Comparison of ENCODE assay signal across 25 cellular contexts in genomic region chr2:205722538-205722878, GRCh38. TPM values are rescaled to one million over a fixed set of nuclear protein-coding genes. Genes with fewer than 3 reads are reported as not detected.
DNase-seq lines count a peak whose midpoint lies in the region; ATAC-seq and TF ChIP-seq lines count a peak whose summit lies in the region.
"Had no signal": no experiment of that assay in that cellular context is flagged by ENCODE, and none has a peak within 500 bp of the region (broad histone marks: within the 10 kb centered on the region; RNA-seq: fewer than 3 reads in every experiment).

No MANE protein-coding gene starts in this region.

- no peak overlapping the region for H2BK12ac ChIP-seq in neuronal stem cell (ENCODE audit: low read length)

- in situ Hi-C loops in SK-MEL-5 (cut with HindIII; ENCODE audit: low pct_unique_long_range_greater_than_20kb, low sequenced_read_pairs): no loop called here

- no peaks in the 10 kb centered on the region for H3K79me1 ChIP-seq in neuronal stem cell (ENCODE audit: low read depth, low read length)

- H3K23ac ChIP-seq in neuronal stem cell (ENCODE audit: low read depth, low read length, poor library complexity): no peak overlapping the region

- no peaks in the 10 kb centered on the region for H3K27me3 ChIP-seq in neuronal stem cell (ENCODE audit: control insufficient read depth in 3 of 3, insufficient read depth in 3 of 3, low read depth in 1 of 3, low read length in 3 of 3)
- H3K27me3 ChIP-seq in CD4-positive, alpha-beta memory T cell (ENCODE audit: insufficient read depth, low read length): no peaks in the 10 kb centered on the region
- H3K27me3 ChIP-seq: vagina had no signal

- intact Hi-C loops in CD4-positive, alpha-beta memory T cell (cut with micrococcal nuclease): no loop called here

- peak; percentile 24 for DNase-seq in EH (ENCODE audit: low read depth)
- peak; percentile 35 for DNase-seq in SK-MEL-5 (ENCODE audit: low read depth, low spot score)
- DNase-seq in glutamatergic neuron: no peak
- peak; percentile 64 for DNase-seq in neuronal stem cell (ENCODE audit: low spot score)
- DNase-seq in CD4-positive, alpha-beta memory T cell: no peak
- DNase-seq: activated CD4-positive, CD25-positive, alpha-beta regulatory T cell treated with anti-CD3 and anti-CD28 coated beads, Interleukin-2, amount 50 U/mL, for 72 hours; activated CD8-positive, alpha-beta T cell treated with anti-CD3 and anti-CD28 coated beads for 36 hours; activated effector memory CD4-positive, alpha-beta T cell treated with anti-CD3 and anti-CD28 coated beads, Interleukin-2, amount 50 U/mL, for 16 hours; activated naive CD8-positive, alpha-beta T cell treated with anti-CD3 and anti-CD28 coated beads, Interleukin-2, amount 50 U/mL, for 24 hours; activated T-cell treated with anti-CD3 and anti-CD28 coated beads for 4 hours; CD4-positive, CD25-positive, alpha-beta regulatory T cell; DMS53; H7; left colon; MM.1S; NCI-H2171 treated with DMSO at 0.1 percent for 48 hours; NCI-H69 had no signal

- H2BK5ac ChIP-seq in neuronal stem cell (ENCODE audit: low read length): no peak overlapping the region

- no peak overlapping the region for H3K4me3 ChIP-seq in neuronal stem cell (ENCODE audit: low read length in 2 of 2)
- no peak overlapping the region for H3K4me3 ChIP-seq in CD4-positive, alpha-beta memory T cell (ENCODE audit: low read length in 2 of 2)
- H3K4me3 ChIP-seq: K562, vagina had no signal

- no peak overlapping the region for H2BK15ac ChIP-seq in neuronal stem cell (ENCODE audit: low read length)

- H3K14ac ChIP-seq in neuronal stem cell (ENCODE audit: low read length): no peak overlapping the region

- no peak for TF ChIP-seq CTCF in glutamatergic neuron (IDR thresholded peaks at IDR 0.05; ENCODE audit: partially characterized antibody, unreplicated experiment)

- POLR2A ChIA-PET in CD4-positive, alpha-beta memory T cell (lab: Charles Lee; ENCODE audit: partially characterized antibody): no interaction called here

- H2BK120ac ChIP-seq in neuronal stem cell (ENCODE audit: low read depth, low read length): peak overlapping the region; percentile 10

- H3K4me3 Mint-ChIP-seq in glutamatergic neuron (ENCODE audit: unreplicated experiment): no peak overlapping the region
- H3K4me3 Mint-ChIP-seq in CD4-positive, alpha-beta memory T cell: no peak overlapping the region
- H3K4me3 Mint-ChIP-seq: activated CD8-positive, alpha-beta T cell treated with anti-CD3 and anti-CD28 coated beads for 36 hours; activated naive CD8-positive, alpha-beta T cell treated with anti-CD3 and anti-CD28 coated beads, Interleukin-2, amount 50 U/mL, for 24 hours; CD4-positive, CD25-positive, alpha-beta regulatory T cell; mesothelial cell of epicardium; nephron had no signal

- H3K9ac ChIP-seq in neuronal stem cell (ENCODE audit: low read depth, low read length, poor library complexity): no peak overlapping the region

- H4K91ac ChIP-seq in neuronal stem cell (ENCODE audit: low read depth, low read length, poor library complexity): no peak overlapping the region

- peaks cover 36 to 39% of the 10 kb centered on the region in 2 donors for H3K4me1 ChIP-seq in neuronal stem cell (ENCODE audit: control insufficient read depth in 2 of 2, insufficient read depth in 1 of 2, low read depth in 1 of 2, low read length in 2 of 2)
- no peaks in the 10 kb centered on the region for H3K4me1 ChIP-seq in CD4-positive, alpha-beta memory T cell (ENCODE audit: insufficient read depth, low read length)

- H3K27ac Mint-ChIP-seq in glutamatergic neuron (ENCODE audit: unreplicated experiment): peak overlapping the region; percentile 98
- H3K27ac Mint-ChIP-seq in CD4-positive, alpha-beta memory T cell: no peak overlapping the region
- H3K27ac Mint-ChIP-seq: activated CD8-positive, alpha-beta T cell treated with anti-CD3 and anti-CD28 coated beads for 36 hours; activated naive CD8-positive, alpha-beta T cell treated with anti-CD3 and anti-CD28 coated beads, Interleukin-2, amount 50 U/mL, for 24 hours; CD4-positive, CD25-positive, alpha-beta regulatory T cell; mesothelial cell of epicardium; progenitor cell of endocrine pancreas had no signal

- no peak overlapping the region for H2AFZ ChIP-seq in neuronal stem cell (ENCODE audit: low read length)

- WGBS in neuronal stem cell (ENCODE audit: extremely low coverage in 2 of 2, insufficient read length in 2 of 2, insufficient replicate concordance in 1 of 2), 2 donors: no CpG with 5 or more reads among the region's 1 CpG

- no peaks in the 10 kb centered on the region for H3K9me3 ChIP-seq in neuronal stem cell (replicated peaks in 1 of 2; ENCODE audit: control insufficient read depth in 2 of 2, insufficient read depth in 1 of 2, low read depth in 1 of 2, low read length in 2 of 2)
- H3K9me3 ChIP-seq in CD4-positive, alpha-beta memory T cell (ENCODE audit: control insufficient read depth in 1 of 2, low read length in 2 of 2): no peaks in the 10 kb centered on the region
- H3K9me3 ChIP-seq: vagina had no signal

- H3K27me3 Mint-ChIP-seq in glutamatergic neuron (ENCODE audit: unreplicated experiment): peaks cover 18% of the 10 kb centered on the region
- H3K27me3 Mint-ChIP-seq in CD4-positive, alpha-beta memory T cell: peaks cover 2 to 4% of the 10 kb centered on the region in 2 donors
- H3K27me3 Mint-ChIP-seq: activated CD8-positive, alpha-beta T cell treated with anti-CD3 and anti-CD28 coated beads for 36 hours; CD4-positive, CD25-positive, alpha-beta regulatory T cell had no signal

- H3K4me1 Mint-ChIP-seq in glutamatergic neuron (ENCODE audit: low read depth, unreplicated experiment): peaks cover 72% of the 10 kb centered on the region
- no peaks in the 10 kb centered on the region for H3K4me1 Mint-ChIP-seq in CD4-positive, alpha-beta memory T cell
- H3K4me1 Mint-ChIP-seq: CD4-positive, CD25-positive, alpha-beta regulatory T cell had no signal

- no peak overlapping the region for H2AK5ac ChIP-seq in neuronal stem cell (ENCODE audit: low read depth, low read length)

- ATAC-seq in GM21737 (IDR thresholded peaks at IDR 0.05; ENCODE audit: unreplicated experiment) (no peak), GM19455 (IDR thresholded peaks at IDR 0.05; ENCODE audit: unreplicated experiment) (no peak), GM18498 (IDR thresholded peaks at IDR 0.05; ENCODE audit: unreplicated experiment) (no peak)
- ATAC-seq: activated CD8-positive, alpha-beta T cell treated with anti-CD3 and anti-CD28 coated beads for 36 hours; activated naive CD8-positive, alpha-beta T cell treated with anti-CD3 and anti-CD28 coated beads, Interleukin-2, amount 50 U/mL, for 24 hours; K562; left colon had no signal

- CTCF ChIA-PET in CD4-positive, alpha-beta memory T cell (lab: Charles Lee; ENCODE audit: partially characterized antibody): no interaction called here

- H3K18ac ChIP-seq in neuronal stem cell (ENCODE audit: low read length): no peak overlapping the region

- H3K36me3 ChIP-seq in neuronal stem cell (replicated peaks in 1 of 2; ENCODE audit: control insufficient read depth in 2 of 2, insufficient read depth in 2 of 2, low read length in 2 of 2): peaks cover 0 to 61% of the 10 kb centered on the region in 2 donors
- H3K36me3 ChIP-seq in CD4-positive, alpha-beta memory T cell (ENCODE audit: insufficient read depth, low read length): no peaks in the 10 kb centered on the region

- H4K8ac ChIP-seq in neuronal stem cell (ENCODE audit: low read depth, low read length): no peak overlapping the region

- no peak overlapping the region for H3K4me2 ChIP-seq in neuronal stem cell (ENCODE audit: insufficient read depth, low read length, poor library complexity, severe bottlenecking)

- H3K4ac ChIP-seq in neuronal stem cell (ENCODE audit: low read length): no peak overlapping the region

- H3K9me3 Mint-ChIP-seq in glutamatergic neuron (ENCODE audit: unreplicated experiment): peaks cover 28% of the 10 kb centered on the region
- H3K9me3 Mint-ChIP-seq in CD4-positive, alpha-beta memory T cell: peaks cover 0 to 2% (median 0%) of the 10 kb centered on the region in 8 donors
- H3K9me3 Mint-ChIP-seq: activated CD8-positive, alpha-beta T cell treated with anti-CD3 and anti-CD28 coated beads for 36 hours; activated naive CD8-positive, alpha-beta T cell treated with anti-CD3 and anti-CD28 coated beads, Interleukin-2, amount 50 U/mL, for 24 hours; CD4-positive, CD25-positive, alpha-beta regulatory T cell; mesothelial cell of epicardium; nephron had no signal

- H3K27ac ChIP-seq in neuronal stem cell (replicated peaks; ENCODE audit: low read length): peak overlapping the region; percentile 93
- H3K27ac ChIP-seq in CD4-positive, alpha-beta memory T cell (ENCODE audit: low read depth, low read length): no peak overlapping the region
- H3K27ac ChIP-seq: vagina had no signal

- H3K36me3 Mint-ChIP-seq in glutamatergic neuron (ENCODE audit: unreplicated experiment): no peaks in the 10 kb centered on the region
- no peaks in the 10 kb centered on the region for H3K36me3 Mint-ChIP-seq in CD4-positive, alpha-beta memory T cell
- H3K36me3 Mint-ChIP-seq: CD4-positive, CD25-positive, alpha-beta regulatory T cell had no signal

RNA-seq across cellular contexts. Expression of gene NRP2, which starts 40.2 kb away (rescaled TPM):
- total RNA-seq in SK-MEL-5 (2014; rRNA removed; shearing (Covaris generic)): 174 and 204 TPM in 2 replicates
- 206 and 239 TPM in 2 replicates for polyA plus RNA-seq in SK-MEL-5 (2015; cell fraction: cytosol; rRNA removed)
- polyA plus RNA-seq in SK-MEL-5 (2015; cell fraction: nucleus; rRNA removed): 83.4 and 104 TPM in 2 replicates
- total RNA-seq in glutamatergic neuron (ENCODE audit: unreplicated experiment): 89.0 TPM
- 7.6 TPM for polyA plus RNA-seq in neuronal stem cell (2013, experiment 1 of 2)
- 7.4 TPM for polyA plus RNA-seq in neuronal stem cell (2013, experiment 2 of 2)
- 1 to 10 TPM; 1.1 to 2.1 TPM for total RNA-seq in CD4-positive, alpha-beta memory T cell
- polyA plus RNA-seq in CD4-positive, alpha-beta memory T cell: not detected
- total RNA-seq: CD4-positive, CD25-positive, alpha-beta regulatory T cell had no signal

Comparison
In these comparisons a context has a peak if more than half of its experiments do, and no peak if none do; other contexts are left out.
1. DNase-seq: peak in EH (single experiment), SK-MEL-5 (single experiment) and neuronal stem cell (single experiment); none in glutamatergic neuron (single experiment) and CD4-positive, alpha-beta memory T cell (0 of 5).
2. RNA of gene NRP2, which starts 40.2 kb away (total RNA-seq): 174 to 204 TPM in SK-MEL-5 and 89.0 TPM in glutamatergic neuron (single experiment); 1.1 to 2.1 TPM in CD4-positive, alpha-beta memory T cell; every median in the first group is over 10 times any median in the second.